ENCODE assay signal across 28 cellular contexts in the genomic region with DNA sequence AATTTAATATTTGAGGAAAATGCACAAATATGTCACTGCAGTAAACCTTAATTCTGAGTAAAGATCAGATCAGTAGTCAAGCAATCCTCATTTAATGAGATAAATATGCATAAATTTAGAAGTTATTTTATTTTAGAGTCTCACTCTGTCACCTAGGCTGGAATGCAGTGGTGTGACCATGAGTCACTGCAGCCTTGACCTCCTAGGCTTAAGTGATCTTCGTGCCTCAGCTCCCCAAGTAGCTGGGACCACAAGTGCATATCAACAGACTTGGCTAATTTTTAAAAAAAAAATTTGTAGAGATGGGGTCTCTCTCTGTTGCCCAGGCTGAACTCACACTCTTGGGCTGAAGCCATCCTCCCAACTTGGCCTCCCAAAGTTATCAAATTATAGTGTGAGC. TPM values are rescaled to one million over a fixed set of nuclear protein-coding genes. Genes with fewer than 3 reads are reported as not detected.
"Had no signal": no experiment of that assay in that cellular context is flagged by ENCODE, and none has a peak within 500 bp of the region (broad histone marks: within the 10 kb centered on the region; RNA-seq: fewer than 3 reads in every experiment).

No MANE protein-coding gene starts in this region.

- H3K27me3 ChIP-seq: ascending aorta, breast epithelium, cardiac muscle cell, dorsolateral prefrontal cortex, foreskin keratinocyte, gastrocnemius medialis had no signal

- H3K4me3 ChIP-seq: ascending aorta, breast epithelium, cardiac muscle cell, coronary artery, dorsolateral prefrontal cortex, gastrocnemius medialis had no signal

- ATAC-seq: activated CD4-positive, alpha-beta T cell treated with anti-CD3 and anti-CD28 coated beads for 36 hours; activated naive CD4-positive, alpha-beta T cell treated with anti-CD3 and anti-CD28 coated beads, Interleukin-2, amount 50 U/mL, for 72 hours; activated T-cell treated with anti-CD3 and anti-CD28 coated beads, Interleukin-2, amount 50 U/mL, for 72 hours; esophagus mucosa; foreskin keratinocyte; gastrocnemius medialis had no signal

- H3K4me1 ChIP-seq: ascending aorta, breast epithelium, gastrocnemius medialis had no signal

- H3K9me3 ChIP-seq: ascending aorta, breast epithelium, gastrocnemius medialis had no signal

- H3K27ac ChIP-seq: ascending aorta, breast epithelium, cardiac muscle cell, coronary artery, dorsolateral prefrontal cortex, epithelial cell of prostate, foreskin keratinocyte, gastrocnemius medialis had no signal

- H3K36me3 ChIP-seq: ascending aorta, breast epithelium, cardiac muscle cell, gastrocnemius medialis had no signal

- DNase-seq: activated CD4-positive, alpha-beta memory T cell treated with anti-CD3 and anti-CD28 coated beads for 36 hours; activated CD4-positive, alpha-beta T cell treated with anti-CD3 and anti-CD28 coated beads for 36 hours; activated CD4-positive, alpha-beta T cell treated with anti-CD3 and anti-CD28 coated beads, Interleukin-2, amount 10 ng/mL, durations not matched to agents 24 days and 14 days; activated CD4-positive, CD25-positive, alpha-beta regulatory T cell; activated CD4-positive, CD25-positive, alpha-beta regulatory T cell treated with anti-CD3 and anti-CD28 coated beads, Interleukin-2, amount 50 U/mL, for 72 hours; activated CD8-positive, alpha-beta memory T cell treated with anti-CD3 and anti-CD28 coated beads, Interleukin-2, amount 50 U/mL, for 48 hours; activated gamma-delta T cell; activated naive CD4-positive, alpha-beta T cell; activated naive CD4-positive, alpha-beta T cell treated with anti-CD3 and anti-CD28 coated beads, Interleukin-2, amount 10 ng/mL, durations not matched to agents 7 days and 5 days; activated naive CD8-positive, alpha-beta T cell treated with anti-CD3 and anti-CD28 coated beads, Interleukin-2, amount 10 ng/mL, durations not matched to agents 7 days and 5 days; activated T-cell treated with anti-CD3 and anti-CD28 coated beads for 4 hours; activated T-cell treated with anti-CD3 and anti-CD28 coated beads, Interleukin-2, amount 50 U/mL, for 24 hours; activated T-cell treated with anti-CD3 and anti-CD28 coated beads, Interleukin-2, amount 50 U/mL, for 72 hours; central memory CD4-positive, alpha-beta T cell; dorsolateral prefrontal cortex; foreskin keratinocyte; gastrocnemius medialis; glutamatergic neuron; T-helper 2 cell had no signal

RNA-seq across cellular contexts. Expression of gene LMO3, which starts 41.3 kb away (rescaled TPM):
- total RNA-seq: activated CD4-positive, alpha-beta memory T cell treated with anti-CD3 and anti-CD28 coated beads for 36 hours; activated CD4-positive, alpha-beta T cell treated with anti-CD3 and anti-CD28 coated beads for 36 hours; activated CD4-positive, alpha-beta T cell treated with anti-CD3 and anti-CD28 coated beads, Interleukin-2, amount 10 ng/mL, durations not matched to agents 24 days and 14 days; activated naive CD4-positive, alpha-beta T cell treated with anti-CD3 and anti-CD28 coated beads, Interleukin-2, amount 50 U/mL, for 72 hours; activated naive CD8-positive, alpha-beta T cell treated with anti-CD3 and anti-CD28 coated beads, Interleukin-2, amount 10 ng/mL, durations not matched to agents 7 days and 5 days; activated T-cell treated with anti-CD3 and anti-CD28 coated beads, Interleukin-2, amount 50 U/mL, for 72 hours; endothelial cell of umbilical vein; foreskin keratinocyte; T-helper 1 cell treated with Interleukin-12 subunit alpha and Interleukin-12 subunit beta and Interleukin-4 antibody, amounts not matched to agents 30 ng/mL and 1 ng/mL, for 36 hours had no signal
- polyA plus RNA-seq: endothelial cell of umbilical vein, foreskin keratinocyte had no signal
